ENCODE assay signal across 7 cellular contexts in the genomic region with DNA sequence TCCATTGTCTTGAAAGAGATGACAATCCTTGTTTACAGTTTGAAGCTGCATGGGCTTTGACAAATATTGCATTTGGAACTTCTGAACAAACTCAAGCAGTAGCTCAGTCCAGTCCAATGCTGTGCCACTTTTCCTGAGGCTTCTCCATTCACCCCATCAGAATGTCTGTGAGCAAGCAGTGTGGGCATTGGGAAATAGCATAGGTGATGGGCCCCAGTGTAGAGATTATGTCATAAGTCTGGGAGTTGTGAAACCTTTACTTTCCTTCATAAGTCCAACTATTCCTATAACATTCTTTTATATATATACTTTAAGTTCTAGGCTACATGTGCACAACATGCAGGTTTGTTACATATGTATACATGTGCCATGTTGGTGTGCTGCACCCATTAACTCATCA.
DNase-seq lines count a peak whose midpoint lies in the region; FAIRE-seq and TF ChIP-seq lines count a peak whose summit lies in the region.
"Not testable (repeated sequence)": the region's sequence is repeated elsewhere in the genome, so short reads cannot be mapped to it uniquely, and the experiment has no call there.

No MANE protein-coding gene starts in this region.

- H3K36me3 Mint-ChIP-seq in MCF 10A (ENCODE audit: insufficient read depth, unreplicated experiment): not testable (repeated sequence)

- not testable (repeated sequence) for H3K36me3 ChIP-seq in GM23248 (ENCODE audit: low read depth); bronchial epithelial cell (ENCODE audit: control insufficient read depth, insufficient read depth, low read length)

- H3K27me3 ChIP-seq in GM23248 (replicated peaks; ENCODE audit: insufficient read depth); bronchial epithelial cell (ENCODE audit: control insufficient read depth, insufficient read depth, low read length): not testable (repeated sequence)

- H4K20me1 ChIP-seq in GM23248 (ENCODE audit: insufficient read depth): not testable (repeated sequence)

- H3K27ac Mint-ChIP-seq in MCF 10A (ENCODE audit: low read depth, unreplicated experiment): not testable (repeated sequence)

- peaks cover 16% of the 10 kb centered on the region for H3K9me3 Mint-ChIP-seq in MCF 10A (ENCODE audit: unreplicated experiment)

- H3K4me2 ChIP-seq in GM23248 (ENCODE audit: unreplicated experiment): not testable (repeated sequence)

- not testable (repeated sequence) for H3F3A ChIP-seq in GM23248 (ENCODE audit: insufficient read depth)

- H3K4me1 Mint-ChIP-seq in MCF 10A (ENCODE audit: insufficient read depth, unreplicated experiment): not testable (repeated sequence)

- not testable (repeated sequence) for BruUV-seq in MCF 10A (replicated peaks; lab: Mats Ljungman, UMichigan)

- not testable (repeated sequence) for H3K9me3 ChIP-seq in GM23248 (ENCODE audit: low read depth)

- CTCF ChIA-PET in MCF 10A (lab: Yijun Ruan, JAX): interaction anchor here (0.6 to 0.8 kb wide), 2 partner anchors 37 to 862 kb away, joined by 3 to 5 read pairs; no protein-coding TSS in a partner anchor

- peak; percentile 12 for DNase-seq in GM23248
- DNase-seq in NCI-H226: peak; percentile 2
- peak; percentile 13 for DNase-seq in amniotic epithelial cell (ENCODE audit: low read depth)
- DNase-seq in MCF 10A (ENCODE audit: unreplicated experiment): peak; percentile 57
- DNase-seq in bronchial epithelial cell (ENCODE audit: low read depth): peak; percentile 63
- peak; percentile 75 for DNase-seq in epithelial cell of esophagus (ENCODE audit: low read depth)
- peak; percentile 6 for DNase-seq in fibroblast of pulmonary artery (ENCODE audit: low read depth)

- in situ Hi-C loops in GM23248 (cut with MboI): not testable (repeated sequence)

- not testable (repeated sequence) for H3K9me2 ChIP-seq in GM23248 (ENCODE audit: insufficient read depth)

- TF ChIP-seq CTCF in MCF 10A (IDR thresholded peaks at IDR 0.05; ENCODE audit: unreplicated experiment); bronchial epithelial cell (IDR thresholded peaks at IDR 0.05; ENCODE audit: insufficient read depth, low read length, severe bottlenecking); epithelial cell of esophagus (IDR thresholded peaks at IDR 0.05; ENCODE audit: insufficient read depth, low read depth, low read length, missing control alignments); fibroblast of pulmonary artery (IDR thresholded peaks at IDR 0.05; ENCODE audit: low read length, missing control alignments): not testable (repeated sequence)

- not testable (repeated sequence) for H3K27ac ChIP-seq in GM23248

- FAIRE-seq in bronchial epithelial cell (lab: Jason Lieb, UNC): not testable (repeated sequence)

- not testable (repeated sequence) for H3K79me2 ChIP-seq in GM23248 (ENCODE audit: insufficient read depth)

- not testable (repeated sequence) for H3K4me1 ChIP-seq in GM23248 (ENCODE audit: insufficient read depth)

- intact Hi-C loops in MCF 10A (cut with micrococcal nuclease): not testable (repeated sequence)

- not testable (repeated sequence) for H3K9ac ChIP-seq in GM23248

- H2AFZ ChIP-seq in GM23248: not testable (repeated sequence)

- POLR2A ChIA-PET in MCF 10A (lab: Yijun Ruan, JAX): not testable (repeated sequence)

- not testable (repeated sequence) for H3K4me3 Mint-ChIP-seq in MCF 10A (ENCODE audit: unreplicated experiment)

- H3K27me3 Mint-ChIP-seq in MCF 10A (ENCODE audit: insufficient read depth, unreplicated experiment): not testable (repeated sequence)

- H3K4me3 ChIP-seq in GM23248; bronchial epithelial cell (ENCODE audit: low read depth, low read length); epithelial cell of esophagus (ENCODE audit: low read length); fibroblast of pulmonary artery (replicated peaks; ENCODE audit: low read depth, low read length): not testable (repeated sequence)

Comparison
In these comparisons a context has a peak if more than half of its experiments do, and no peak if none do; other contexts are left out.
1. DNase-seq: peak in every context shown above with its lines; median percentile 75 in epithelial cell of esophagus; 63 in bronchial epithelial cell; 57 in MCF 10A; 13 in amniotic epithelial cell; 12 in GM23248; 6 in fibroblast of pulmonary artery; 2 in NCI-H226.